ENCODE assay signal across 8 cellular contexts in the genomic region with DNA sequence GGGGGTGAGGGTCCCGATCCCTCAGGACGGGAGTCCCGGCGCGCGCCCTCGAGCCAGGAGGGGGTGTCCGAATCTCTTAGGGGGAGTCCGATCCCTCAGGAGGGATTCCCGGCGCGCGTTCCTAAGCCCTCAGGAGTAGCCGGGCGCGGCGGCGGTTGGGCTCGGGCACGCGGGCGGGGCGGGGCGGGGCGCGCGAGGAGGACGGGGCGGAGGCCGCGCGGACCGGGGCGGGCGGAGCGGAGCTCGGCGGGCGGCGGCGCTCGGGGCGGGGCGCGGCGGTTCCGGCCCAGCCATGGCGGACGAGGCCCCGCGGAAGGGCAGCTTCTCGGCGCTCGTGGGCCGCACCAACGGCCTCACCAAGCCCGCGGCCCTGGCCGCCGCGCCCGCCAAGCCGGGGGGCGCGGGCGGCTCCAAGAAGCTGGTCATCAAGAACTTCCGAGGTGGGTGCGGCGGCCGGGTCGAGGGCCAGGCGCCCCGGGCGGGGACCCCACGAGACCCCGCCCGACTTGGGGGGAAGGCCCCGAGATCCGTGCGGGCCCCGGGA. TPM values are rescaled to one million over a fixed set of nuclear protein-coding genes. Genes with fewer than 3 reads are reported as not detected.
DNase-seq lines count a peak whose midpoint lies in the region; ATAC-seq and TF ChIP-seq lines count a peak whose summit lies in the region.

A gene (plus strand): TSS at position 278 of the 544 bp plus-strand sequence. CDS start 15 bp downstream, at position 293.

- H3K9ac ChIP-seq in IMR-90 (ENCODE audit: low read depth, low read length) (peak within 1 kb of the TSS; percentile 95), SK-N-MC (ENCODE audit: insufficient read length) (peak within 1 kb of the TSS; percentile 98), trophoblast cell (ENCODE audit: low read length) (peak within 1 kb of the TSS; percentile 91)

- TF ChIP-seq CTCF in IMR-90 (conservative IDR thresholded peaks at IDR 0.05; ENCODE audit: low read depth, low read length) (no peak), cardiac muscle cell (IDR thresholded peaks at IDR 0.05; ENCODE audit: low read depth, low read length) (no peak), transverse colon (IDR thresholded peaks at IDR 0.05) (no peak)

- POLR2A ChIA-PET in IMR-90 (lab: Charles Lee; ENCODE audit: unreplicated experiment), result interaction anchor here (0.6 to 1.7 kb wide), 2 partner anchors 8 to 22 kb away, joined by 4 read pairs; no protein-coding TSS in a partner anchor

- H3K4me3 ChIP-seq in IMR-90 (ENCODE audit: insufficient read depth, low read depth, low read length), result peak within 1 kb of the TSS; percentile 96
- peak within 1 kb of the TSS; percentile 89 for H3K4me3 ChIP-seq in SK-N-MC
- peak within 1 kb of the TSS; percentile 81 for H3K4me3 ChIP-seq in cardiac muscle cell
- peak within 1 kb of the TSS; percentile 99 for H3K4me3 ChIP-seq in trophoblast cell (ENCODE audit: low read depth, low read length)
- H3K4me3 ChIP-seq in transverse colon, result peak within 1 kb of the TSS; percentile 97 to 99 (median 98)

- peaks cover 21% of the 10 kb centered on the region for H3K79me2 ChIP-seq in trophoblast cell (ENCODE audit: control insufficient read depth, insufficient read depth, low read length, poor library complexity)

- H2BK120ac ChIP-seq in IMR-90 (ENCODE audit: low read depth, low read length) (peak within 1 kb of the TSS; percentile 77), trophoblast cell (ENCODE audit: insufficient read depth, low read length, poor library complexity) (peak within 1 kb of the TSS; percentile 98)

- peak within 1 kb of the TSS; percentile 91 for H4K5ac ChIP-seq in IMR-90 (ENCODE audit: low read depth, low read length)

- H2BK15ac ChIP-seq in IMR-90 (ENCODE audit: low read depth, low read length), result no peak within 1 kb of the TSS; the same call in 2 of the 3 replicates

- dilution Hi-C loops in IMR-90 (cut with HindIII; ENCODE audit: low sequenced_read_pairs, unreplicated experiment), result no loop called here

- H4K91ac ChIP-seq in IMR-90 (ENCODE audit: insufficient read depth, low read depth, low read length) (peak within 1 kb of the TSS; percentile 93), trophoblast cell (ENCODE audit: low read depth, low read length) (peak within 1 kb of the TSS; percentile 100)

- peak within 1 kb of the TSS; percentile 27 to 97 for H4K8ac ChIP-seq in IMR-90 (ENCODE audit: low read depth in 2 of 2, low read length in 2 of 2)
- H4K8ac ChIP-seq in trophoblast cell (ENCODE audit: low read depth, low read length), result peak within 1 kb of the TSS; percentile 99

- intact Hi-C loops in IMR-90 (cut with micrococcal nuclease) (loop anchor here (2.0 kb wide), 1 partner anchor 31 kb away; no protein-coding TSS in a partner anchor), transverse colon (cut with DNase I; ENCODE audit: low total_unique reads) (no loop called here)

- H3K27me3 ChIP-seq in IMR-90 (ENCODE audit: control insufficient read depth, insufficient read depth, low read length) (no peaks in the 10 kb centered on the region), cardiac muscle cell (no peaks in the 10 kb centered on the region), trophoblast cell (ENCODE audit: insufficient read depth, low read length) (no peaks in the 10 kb centered on the region), transverse colon (no peaks in the 10 kb centered on the region)

- H3K9me3 ChIP-seq in IMR-90 (ENCODE audit: control insufficient read depth, insufficient read depth, low read length) (no peaks in the 10 kb centered on the region), SK-N-MC (ENCODE audit: low read depth, low read length) (no peaks in the 10 kb centered on the region), cardiac muscle cell (ENCODE audit: low read depth) (no peaks in the 10 kb centered on the region), trophoblast cell (ENCODE audit: insufficient read depth, low read depth, low read length) (peaks cover 5% of the 10 kb centered on the region), transverse colon (no peaks in the 10 kb centered on the region)

- H3K79me1 ChIP-seq in IMR-90 (ENCODE audit: low read depth in 1 of 2, low read length in 2 of 2), result peaks cover 16 to 50% of the 10 kb centered on the region in 2 experiments
- H3K79me1 ChIP-seq in trophoblast cell (ENCODE audit: low read length), result peaks cover 20% of the 10 kb centered on the region

- H3K23ac ChIP-seq in IMR-90 (ENCODE audit: low read depth, low read length) (peak within 1 kb of the TSS; percentile 77; the same call in 1 of the 2 replicates), trophoblast cell (ENCODE audit: low read length) (no peak within 1 kb of the TSS)

- H3K27ac ChIP-seq in IMR-90 (ENCODE audit: insufficient read depth, low read length) (peak within 1 kb of the TSS; percentile 99), SK-N-MC (peak within 1 kb of the TSS; percentile 97), cardiac muscle cell (peak within 1 kb of the TSS; percentile 98), trophoblast cell (ENCODE audit: low read depth, low read length) (peak within 1 kb of the TSS; percentile 98), transverse colon (peak within 1 kb of the TSS; percentile 99 to 100 (median 100))

- TF ChIP-seq EP300 in transverse colon (IDR thresholded peaks at IDR 0.05; ENCODE audit: low read depth), result no peak

- peaks cover 14% of the 10 kb centered on the region for H3K9me1 ChIP-seq in IMR-90 (ENCODE audit: insufficient read depth, low read length)

- H2BK20ac ChIP-seq in IMR-90 (ENCODE audit: low read depth, low read length), result no peak within 1 kb of the TSS; the same call in 1 of the 2 replicates

- BruUV-seq in IMR-90 (replicated peaks; lab: Mats Ljungman, UMichigan), result no TSS peak

- H2BK5ac ChIP-seq in IMR-90 (ENCODE audit: low read depth, low read length, poor library complexity, severe bottlenecking) (peak within 1 kb of the TSS; percentile 99), trophoblast cell (ENCODE audit: low read depth, low read length, poor library complexity) (peak within 1 kb of the TSS; percentile 98)

- H3K4ac ChIP-seq in IMR-90 (ENCODE audit: low read depth, low read length) (peak within 1 kb of the TSS; percentile 87), trophoblast cell (ENCODE audit: low read depth, low read length) (peak within 1 kb of the TSS; percentile 99)

- DNase-seq in EH (ENCODE audit: low read depth) (peak; percentile 82), IMR-90 (peak; percentile 60), SK-N-MC (ENCODE audit: low read depth, low spot score) (no peak), cardiac muscle cell (ENCODE audit: low read depth in 1 of 2, low spot score in 1 of 2) (peak; percentile 82 to 90), trophoblast cell (peak; percentile 53 to 75), transverse colon (peak; percentile 86)
- DNase-seq in activated naive CD8-positive, alpha-beta T cell treated with anti-CD3 and anti-CD28 coated beads, Interleukin-2, amount 50 U/mL, for 16 hours (ENCODE audit: low read depth, low spot score), result peak; percentile 40

- peak within 1 kb of the TSS; percentile 100 for H4K12ac ChIP-seq in trophoblast cell (ENCODE audit: low read depth, low read length)

- ATAC-seq in GM21528 (IDR thresholded peaks at IDR 0.05; ENCODE audit: low FRiP score, unreplicated experiment) (peak; percentile 53), IMR-90 (ENCODE audit: low read depth) (peak; percentile 77)

- peak within 1 kb of the TSS; percentile 97 for H3K4me2 ChIP-seq in IMR-90 (ENCODE audit: low read depth, low read length)
- H3K4me2 ChIP-seq in trophoblast cell (ENCODE audit: low read length), result peak within 1 kb of the TSS; percentile 95

- H2AK5ac ChIP-seq in IMR-90 (ENCODE audit: low read depth, low read length) (peak within 1 kb of the TSS; percentile 38), trophoblast cell (ENCODE audit: low read length) (peak within 1 kb of the TSS; percentile 96)

- CTCF ChIA-PET in IMR-90 (lab: Yijun Ruan, JAX), result interaction anchor here (0.6 kb wide), 1 partner anchor 80 kb away, joined by 3 read pairs; no protein-coding TSS in a partner anchor

- H4K20me1 ChIP-seq in IMR-90 (ENCODE audit: insufficient read depth, low read length), result peaks cover 44% of the 10 kb centered on the region

- TF ChIP-seq RAD21 in IMR-90 (IDR thresholded peaks at IDR 0.05; ENCODE audit: low read length), result no peak

- H2AK9ac ChIP-seq in IMR-90 (replicated peaks; ENCODE audit: low read depth, low read length, poor library complexity), result peak within 1 kb of the TSS; percentile 98

- peak within 1 kb of the TSS; percentile 76 for H3K56ac ChIP-seq in IMR-90 (ENCODE audit: extremely low read depth, insufficient read depth, low read length)

- peaks cover 16% of the 10 kb centered on the region for H3K4me1 ChIP-seq in IMR-90 (ENCODE audit: control insufficient read depth, insufficient read depth, low read length)
- H3K4me1 ChIP-seq in cardiac muscle cell (ENCODE audit: low read depth), result peaks cover 22% of the 10 kb centered on the region
- H3K4me1 ChIP-seq in trophoblast cell (ENCODE audit: control insufficient read depth in 1 of 2, insufficient read depth in 2 of 2, low read length in 2 of 2), result peaks cover 4% of the 10 kb centered on the region in 2 experiments
- peaks cover 30 to 65% (median 37%) of the 10 kb centered on the region in 4 donors for H3K4me1 ChIP-seq in transverse colon

- peak within 1 kb of the TSS; percentile 47 for H2BK12ac ChIP-seq in trophoblast cell (ENCODE audit: low read length)

- in situ Hi-C loops in IMR-90 (cut with MboI; ENCODE audit: low sequenced_read_pairs) (no loop called here), transverse colon (cut with MboI; ENCODE audit: low pct_ligation_motif_present in 1 of 4, low pct_unique_long_range_greater_than_20kb in 1 of 4, low sequenced_read_pairs in 3 of 4) (no loop called here)

- TF ChIP-seq POLR2A in IMR-90 (IDR thresholded peaks at IDR 0.05; ENCODE audit: low read depth, low read length), result no peak; the same call in none of the 2 replicates
- no peak for TF ChIP-seq POLR2A in transverse colon (IDR thresholded peaks at IDR 0.05)

- H2AFZ ChIP-seq in IMR-90 (replicated peaks; ENCODE audit: low read length, poor library complexity) (peak within 1 kb of the TSS; percentile 91), trophoblast cell (ENCODE audit: insufficient read depth, low read length, poor library complexity) (peak within 1 kb of the TSS; percentile 95)

- H3K18ac ChIP-seq in IMR-90 (ENCODE audit: low read depth, low read length) (peak within 1 kb of the TSS; percentile 81), trophoblast cell (ENCODE audit: low read length) (peak within 1 kb of the TSS; percentile 90)

- 2% methylated on average over 18 of the region's 81 CpGs; no CpG with 5 or more reads in 1 of the 2 experiments for WGBS in IMR-90 (ENCODE audit: extremely low coverage in 2 of 2, insufficient read length in 1 of 2), 2 experiments
- no CpG with 5 or more reads among the region's 81 CpGs for WGBS in trophoblast cell (ENCODE audit: extremely low coverage, insufficient coverage, insufficient read length)
- WGBS in transverse colon (ENCODE audit: low coverage in 1 of 2), 2 donors, result 0% methylated on average over 15 of the region's 81 CpGs; no CpG with 5 or more reads in 1 of the 2 donors

- H3K36me3 ChIP-seq in IMR-90 (ENCODE audit: control insufficient read depth, insufficient read depth, low read length), result peaks cover 7% of the 10 kb centered on the region
- H3K36me3 ChIP-seq in SK-N-MC (ENCODE audit: insufficient read depth, low read length), result peaks cover 42% of the 10 kb centered on the region
- H3K36me3 ChIP-seq in cardiac muscle cell, result peaks cover 3% of the 10 kb centered on the region
- H3K36me3 ChIP-seq in trophoblast cell (ENCODE audit: control insufficient read depth in 1 of 2, insufficient read depth in 2 of 2, low read length in 2 of 2), result peaks cover 3 to 7% of the 10 kb centered on the region in 2 experiments
- no peaks in the 10 kb centered on the region for H3K36me3 ChIP-seq in transverse colon

- peak within 1 kb of the TSS; percentile 85 for H3K14ac ChIP-seq in IMR-90 (replicated peaks; ENCODE audit: low read depth, low read length)
- H3K14ac ChIP-seq in trophoblast cell (ENCODE audit: low read length), result peak within 1 kb of the TSS; percentile 98

RNA-seq across cellular contexts. Expression of the gene that starts here (rescaled TPM):
- total RNA-seq in IMR-90 (2012; rRNA removed) (128 and 146 TPM in 2 replicates), cardiac muscle cell (89.3 and 127 TPM in 2 replicates), transverse colon (100 to 1,000 TPM in 2 of 4 donors, 10 to 100 TPM in 2; 87.6 to 150 (median 110) TPM)
- polyA plus RNA-seq in IMR-90 (2012; rRNA removed) (68.7 and 86.0 TPM in 2 replicates), cardiac muscle cell (57.7 and 71.1 TPM in 2 replicates)
- polyA plus RNA-seq in IMR-90 (2012; cell fraction: cytosol; rRNA removed), result 35.5 and 36.9 TPM in 2 replicates
- polyA plus RNA-seq in IMR-90 (2012; cell fraction: nucleus; rRNA removed; ENCODE audit: low replicate concordance), result 77.4 and 122 TPM in 2 replicates
- 45.6 and 47.5 TPM in 2 replicates for polyA plus RNA-seq in trophoblast cell (2013)
